2 cellular contexts compared by ENCODE assay signal in genomic region chr14:64835431-64835830, GRCh38.
TF ChIP-seq lines count a peak whose summit lies in the region.

No MANE protein-coding gene starts in this region.

TF ChIP-seq in GM23338, 12 proteins besides CTCF, POLR2A, EP300 and RAD21 (continued from another document):
- TF ChIP-seq POLR2AphosphoS5 (IDR thresholded peaks at IDR 0.05; ENCODE audit: low read depth) (no peak), ZNF114 (CRISPR knock-in tag; IDR thresholded peaks at IDR 0.05) (no peak), ZNF331 (CRISPR knock-in tag; IDR thresholded peaks at IDR 0.05; ENCODE audit: low read depth) (no peak), ZNF462 (CRISPR knock-in tag; IDR thresholded peaks at IDR 0.05) (no peak), REST (IDR thresholded peaks at IDR 0.05; ENCODE audit: unreplicated experiment) (no peak)

TF ChIP-seq in H1, 55 proteins besides CTCF, POLR2A, EP300 and RAD21 (continued from another document):
- TF ChIP-seq RNF2 (IDR thresholded peaks at IDR 0.05; ENCODE audit: borderline replicate concordance, low read depth, low read length, missing control alignments, poor library complexity, severe bottlenecking) = no peak
